15 cellular contexts compared by ENCODE assay signal in the genomic region with DNA sequence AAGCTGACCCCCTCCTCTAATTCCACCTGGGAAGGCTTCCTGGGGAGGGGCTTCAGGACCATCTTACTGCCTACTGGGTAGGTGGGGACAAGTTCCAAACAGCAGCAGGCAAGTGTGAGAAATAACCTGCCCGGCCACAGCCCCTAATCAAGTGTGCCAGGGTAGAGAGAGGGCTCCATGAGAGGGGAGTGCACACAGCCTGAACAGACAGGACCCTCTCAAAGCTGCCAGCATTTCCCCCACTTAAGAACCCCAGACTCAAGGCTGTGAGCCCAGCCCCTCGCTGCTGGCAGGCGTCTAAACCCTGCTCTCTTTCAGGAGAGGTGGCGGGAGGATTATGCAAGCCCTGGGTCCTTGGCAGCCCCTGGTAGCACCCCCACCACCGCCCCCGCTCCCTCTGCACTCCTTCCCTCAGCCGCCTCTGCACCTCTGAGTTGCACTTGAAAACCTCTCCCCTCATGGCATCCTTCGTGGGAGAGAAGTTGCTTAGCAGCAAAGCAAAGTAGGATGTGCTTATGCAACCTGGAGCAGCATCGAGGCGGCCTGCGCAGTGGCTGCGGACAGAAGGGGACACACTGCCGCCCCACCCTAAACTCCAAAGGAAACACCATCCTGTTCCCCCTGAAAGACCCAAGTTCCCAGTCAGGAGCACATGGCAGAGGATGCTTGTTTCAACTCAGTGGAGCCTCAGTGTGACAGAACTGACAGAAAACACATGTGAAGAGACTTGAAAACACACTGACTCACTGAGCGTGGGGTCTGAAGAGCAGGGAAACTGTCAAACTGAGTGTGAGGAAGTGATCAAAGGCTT. TPM values are rescaled to one million over a fixed set of nuclear protein-coding genes. Genes with fewer than 3 reads are reported as not detected.
DNase-seq lines count a peak whose midpoint lies in the region; ATAC-seq and TF ChIP-seq lines count a peak whose summit lies in the region.
"Had no signal": no experiment of that assay in that cellular context is flagged by ENCODE, and none has a peak within 500 bp of the region (broad histone marks: within the 10 kb centered on the region; RNA-seq: fewer than 3 reads in every experiment).

No MANE protein-coding gene starts in this region.

- no peaks in the 10 kb centered on the region for H3K27me3 Mint-ChIP-seq in activated CD4-positive, alpha-beta T cell treated with anti-CD3 and anti-CD28 coated beads for 36 hours
- H3K27me3 Mint-ChIP-seq in stimulated activated naive CD8-positive, alpha-beta T cell treated with anti-CD3 and anti-CD28 coated beads, Interleukin-15, amount 100 ng/mL, for 72 hours, result no peaks in the 10 kb centered on the region

- H3K27ac ChIP-seq in lower lobe of right lung, result no peak overlapping the region
- H3K27ac ChIP-seq: PC-9 had no signal

- no peaks in the 10 kb centered on the region for H3K9me3 Mint-ChIP-seq in activated CD4-positive, alpha-beta T cell treated with anti-CD3 and anti-CD28 coated beads for 36 hours (ENCODE audit: low read depth)
- no peaks in the 10 kb centered on the region for H3K9me3 Mint-ChIP-seq in stimulated activated naive CD8-positive, alpha-beta T cell treated with anti-CD3 and anti-CD28 coated beads, Interleukin-15, amount 100 ng/mL, for 72 hours
- H3K9me3 Mint-ChIP-seq: CD8-positive, alpha-beta T cell had no signal

- H3K4me1 Mint-ChIP-seq in activated CD4-positive, alpha-beta T cell treated with anti-CD3 and anti-CD28 coated beads for 36 hours, result peaks cover 17% of the 10 kb centered on the region
- peaks cover 28% of the 10 kb centered on the region for H3K4me1 Mint-ChIP-seq in stimulated activated naive CD8-positive, alpha-beta T cell treated with anti-CD3 and anti-CD28 coated beads, Interleukin-15, amount 100 ng/mL, for 72 hours

- H3K36me3 Mint-ChIP-seq in activated CD4-positive, alpha-beta T cell treated with anti-CD3 and anti-CD28 coated beads for 36 hours (ENCODE audit: low read depth), result peaks cover 53% of the 10 kb centered on the region

- POLR2A ChIA-PET in activated CD4-positive, alpha-beta T cell treated with anti-CD3 and anti-CD28 coated beads for 36 hours (lab: Charles Lee), result interaction anchor here (0.8 kb wide), 1 partner anchor 108 kb away, joined by 3 read pairs; no protein-coding TSS in a partner anchor

- H3K4me1 ChIP-seq in lower lobe of right lung, result no peaks in the 10 kb centered on the region

- no peaks in the 10 kb centered on the region for H3K9me3 ChIP-seq in lower lobe of right lung

- H3K36me3 ChIP-seq in lower lobe of right lung, result peaks cover 95% of the 10 kb centered on the region

- intact Hi-C loops in activated CD4-positive, alpha-beta T cell treated with anti-CD3 and anti-CD28 coated beads for 36 hours (cut with DNase I, micrococcal nuclease), result no loop called here
- intact Hi-C loops in lower lobe of right lung (cut with DNase I), result no loop called here

- DNase-seq in activated CD4-positive, alpha-beta T cell treated with anti-CD3 and anti-CD28 coated beads for 36 hours, result peak; percentile 48
- no peak for DNase-seq in activated CD4-positive, alpha-beta T cell treated with anti-CD3 and anti-CD28 coated beads for 4 hours
- no peak for DNase-seq in stimulated activated naive CD8-positive, alpha-beta T cell treated with anti-CD3 and anti-CD28 coated beads, Interleukin-15, Interleukin-2, amounts not matched to agents 100 U/mL and 50 U/mL, for 24 hours
- no peak for DNase-seq in stimulated activated naive CD8-positive, alpha-beta T cell treated with anti-CD3 and anti-CD28 coated beads, Interleukin-15, amount 100 ng/mL, for 72 hours
- DNase-seq in lower lobe of right lung (peak; percentile 20), pons (ENCODE audit: low spot score) (no peak), DMS114 treated with DMSO at 0.1 percent for 48 hours (lab: John Stamatoyannopoulos, UW; ENCODE audit: unreplicated experiment) (no peak)
- DNase-seq: 8988T; CD8-positive, alpha-beta T cell; GF-D8; NCI-H1048; NCI-H2227 treated with DMSO at 0.1 percent for 48 hours; NCI-H524; PC-9 had no signal

- TF ChIP-seq CTCF in lower lobe of right lung (IDR thresholded peaks at IDR 0.05), result no peak

- H3K27ac Mint-ChIP-seq in activated CD4-positive, alpha-beta T cell treated with anti-CD3 and anti-CD28 coated beads for 36 hours, result no peak overlapping the region
- H3K27ac Mint-ChIP-seq in stimulated activated naive CD8-positive, alpha-beta T cell treated with anti-CD3 and anti-CD28 coated beads, Interleukin-15, amount 100 ng/mL, for 72 hours, result no peak overlapping the region
- H3K27ac Mint-ChIP-seq: CD8-positive, alpha-beta T cell had no signal

- no peak overlapping the region for H3K4me3 Mint-ChIP-seq in activated CD4-positive, alpha-beta T cell treated with anti-CD3 and anti-CD28 coated beads for 36 hours
- H3K4me3 Mint-ChIP-seq in stimulated activated naive CD8-positive, alpha-beta T cell treated with anti-CD3 and anti-CD28 coated beads, Interleukin-15, amount 100 ng/mL, for 72 hours, result no peak overlapping the region
- H3K4me3 Mint-ChIP-seq: CD8-positive, alpha-beta T cell had no signal

- H3K4me3 ChIP-seq in lower lobe of right lung, result no peak overlapping the region
- H3K4me3 ChIP-seq: PC-9 had no signal

- CTCF ChIA-PET in activated CD4-positive, alpha-beta T cell treated with anti-CD3 and anti-CD28 coated beads for 36 hours (lab: Charles Lee), result no interaction called here

- ATAC-seq in activated CD4-positive, alpha-beta T cell treated with anti-CD3 and anti-CD28 coated beads for 36 hours, result peak; percentile 75
- ATAC-seq in stimulated activated naive CD8-positive, alpha-beta T cell treated with anti-CD3 and anti-CD28 coated beads, Interleukin-15, Interleukin-2, amounts not matched to agents 100 U/mL and 50 U/mL, for 24 hours, result peak; percentile 15
- ATAC-seq in stimulated activated naive CD8-positive, alpha-beta T cell treated with anti-CD3 and anti-CD28 coated beads, Interleukin-15, amount 100 ng/mL, for 72 hours, result no peak
- ATAC-seq in lower lobe of right lung, result peak in 1 of 2 donors; percentile 5
- no peak for ATAC-seq in GM21423 (IDR thresholded peaks at IDR 0.05; ENCODE audit: unreplicated experiment)
- ATAC-seq: CD8-positive, alpha-beta T cell had no signal

- H3K27me3 ChIP-seq in lower lobe of right lung (ENCODE audit: low read depth), result no peaks in the 10 kb centered on the region

RNA-seq across cellular contexts. Expression of gene DDRGK1, which starts 10.5 kb away (rescaled TPM):
- 10 to 100 TPM; 49.3 to 52.2 TPM for total RNA-seq in activated CD4-positive, alpha-beta T cell treated with anti-CD3 and anti-CD28 coated beads for 36 hours
- total RNA-seq in lower lobe of right lung, result 89.8 TPM

RNA-seq across cellular contexts. Expression of gene ITPA, which starts 15.3 kb away (rescaled TPM):
- 10 to 100 TPM; 32.7 to 67.5 TPM for total RNA-seq in activated CD4-positive, alpha-beta T cell treated with anti-CD3 and anti-CD28 coated beads for 36 hours
- total RNA-seq in lower lobe of right lung, result 40.9 TPM

RNA-seq across cellular contexts. Expression of gene LZTS3, which starts 20.7 kb away (rescaled TPM):
- total RNA-seq in activated CD4-positive, alpha-beta T cell treated with anti-CD3 and anti-CD28 coated beads for 36 hours, result under 1 TPM; 0.87 to 0.88 TPM
- total RNA-seq in lower lobe of right lung, result 18.5 TPM

RNA-seq across cellular contexts. Expression of gene FASTKD5, which starts 34.3 kb away (rescaled TPM):
- 10 to 100 TPM; 22.6 TPM for total RNA-seq in activated CD4-positive, alpha-beta T cell treated with anti-CD3 and anti-CD28 coated beads for 36 hours
- 16.4 TPM for total RNA-seq in lower lobe of right lung

RNA-seq across cellular contexts. Expression of gene UBOX5, which starts 34.3 kb away (rescaled TPM):
- total RNA-seq in activated CD4-positive, alpha-beta T cell treated with anti-CD3 and anti-CD28 coated beads for 36 hours, result 1 to 10 TPM; 4.9 to 5.5 TPM
- total RNA-seq in lower lobe of right lung, result 5.8 TPM

Comparison
In these comparisons a context has a peak if more than half of its experiments do, and no peak if none do; other contexts are left out.
1. ATAC-seq: peak in activated CD4-positive, alpha-beta T cell treated with anti-CD3 and anti-CD28 coated beads for 36 hours (single experiment) and stimulated activated naive CD8-positive, alpha-beta T cell treated with anti-CD3 and anti-CD28 coated beads, Interleukin-15, Interleukin-2, amounts not matched to agents 100 U/mL and 50 U/mL, for 24 hours (single experiment); none in stimulated activated naive CD8-positive, alpha-beta T cell treated with anti-CD3 and anti-CD28 coated beads, Interleukin-15, amount 100 ng/mL, for 72 hours (single experiment) and GM21423 (single experiment).
2. DNase-seq: peak in activated CD4-positive, alpha-beta T cell treated with anti-CD3 and anti-CD28 coated beads for 36 hours (single experiment) and lower lobe of right lung (single experiment); none in activated CD4-positive, alpha-beta T cell treated with anti-CD3 and anti-CD28 coated beads for 4 hours (0 of 2), stimulated activated naive CD8-positive, alpha-beta T cell treated with anti-CD3 and anti-CD28 coated beads, Interleukin-15, Interleukin-2, amounts not matched to agents 100 U/mL and 50 U/mL, for 24 hours (single experiment), stimulated activated naive CD8-positive, alpha-beta T cell treated with anti-CD3 and anti-CD28 coated beads, Interleukin-15, amount 100 ng/mL, for 72 hours (0 of 2), pons (single experiment) and DMS114 treated with DMSO at 0.1 percent for 48 hours (single experiment).
3. RNA of gene LZTS3, which starts 20.7 kb away (total RNA-seq): 18.5 TPM in lower lobe of right lung (single experiment); 0.87 to 0.88 TPM in activated CD4-positive, alpha-beta T cell treated with anti-CD3 and anti-CD28 coated beads for 36 hours; every median in the first group is over 10 times any median in the second.